ENCODE assay signal across 8 cellular contexts in genomic region chr12:121240484-121241202, GRCh38. TPM values are rescaled to one million over a fixed set of nuclear protein-coding genes. Genes with fewer than 3 reads are reported as not detected.
DNase-seq lines count a peak whose midpoint lies in the region; ATAC-seq, FAIRE-seq and TF ChIP-seq lines count a peak whose summit lies in the region.

No MANE protein-coding gene starts in this region.

- H3K4me1 ChIP-seq in naive thymus-derived CD4-positive, alpha-beta T cell (ENCODE audit: control insufficient read depth in 2 of 2, insufficient read depth in 2 of 2, low read length in 2 of 2), result peaks cover 30 to 44% of the 10 kb centered on the region in 2 donors

- H3K4me3 ChIP-seq in dorsolateral prefrontal cortex, result peak overlapping the region in 48 of 59 donors; percentile 3 to 51 (median 26)
- peak overlapping the region; percentile 71 for H3K4me3 ChIP-seq in naive thymus-derived CD4-positive, alpha-beta T cell (ENCODE audit: low read length)

- no peak for FAIRE-seq in GM12892 (lab: Jason Lieb, UNC)

- no peaks in the 10 kb centered on the region for H3K9me3 ChIP-seq in naive thymus-derived CD4-positive, alpha-beta T cell (ENCODE audit: control insufficient read depth in 2 of 3, low read length in 3 of 3)

- POLR2A ChIA-PET in naive thymus-derived CD4-positive, alpha-beta T cell (lab: Charles Lee), result interaction anchor here (0.9 to 3.2 kb wide), 7 partner anchors 10 to 160 kb away, joined by 3 to 49 read pairs (median 4); no protein-coding TSS in a partner anchor

- peaks cover 0 to 3% (median 0%) of the 10 kb centered on the region in 11 donors for H3K9me3 Mint-ChIP-seq in naive thymus-derived CD4-positive, alpha-beta T cell
- H3K9me3 Mint-ChIP-seq in stimulated activated effector memory CD8-positive, alpha-beta T cell treated with anti-CD3 and anti-CD28 coated beads, Interleukin-12 subunit alpha, Interleukin-12 subunit beta, amount 100 ng/mL, for 72 hours, result no peaks in the 10 kb centered on the region

- peaks cover 0 to 16% (median 0%) of the 10 kb centered on the region in 3 experiments for H3K36me3 ChIP-seq in naive thymus-derived CD4-positive, alpha-beta T cell (ENCODE audit: control insufficient read depth in 2 of 3, insufficient read depth in 3 of 3, low read length in 3 of 3)

- DNase-seq in GF-D8 (lab: John Stamatoyannopoulos, UW) (peak; percentile 45), dorsolateral prefrontal cortex (peak in 7 of 10 donors; percentile 13 to 57 (median 43)), GM12892 (ENCODE audit: insufficient read length) (no peak)
- peak; percentile 82 for DNase-seq in activated CD4-positive, alpha-beta T cell treated with anti-CD3 and anti-CD28 coated beads for 48 hours
- DNase-seq in naive thymus-derived CD4-positive, alpha-beta T cell, result peak; percentile 78 to 99 (median 96)
- peak; percentile 55 to 72 for DNase-seq in stimulated activated effector memory CD8-positive, alpha-beta T cell treated with anti-CD3 and anti-CD28 coated beads, Interleukin-12 subunit alpha, Interleukin-12 subunit beta, amount 100 ng/mL, for 72 hours (ENCODE audit: low spot score in 2 of 2)

- peaks cover 0 to 21% (median 8%) of the 10 kb centered on the region in 5 donors for H3K36me3 Mint-ChIP-seq in naive thymus-derived CD4-positive, alpha-beta T cell
- H3K36me3 Mint-ChIP-seq in stimulated activated effector memory CD8-positive, alpha-beta T cell treated with anti-CD3 and anti-CD28 coated beads, Interleukin-12 subunit alpha, Interleukin-12 subunit beta, amount 100 ng/mL, for 72 hours, result peaks cover 50% of the 10 kb centered on the region

- peak overlapping the region; percentile 90 to 100 (median 99) for H3K27ac Mint-ChIP-seq in naive thymus-derived CD4-positive, alpha-beta T cell
- peak overlapping the region; percentile 95 for H3K27ac Mint-ChIP-seq in stimulated activated effector memory CD8-positive, alpha-beta T cell treated with anti-CD3 and anti-CD28 coated beads, Interleukin-12 subunit alpha, Interleukin-12 subunit beta, amount 100 ng/mL, for 72 hours

- peaks cover 26 to 57% (median 47%) of the 10 kb centered on the region in 7 donors for H3K4me1 Mint-ChIP-seq in naive thymus-derived CD4-positive, alpha-beta T cell
- peaks cover 31% of the 10 kb centered on the region for H3K4me1 Mint-ChIP-seq in stimulated activated effector memory CD8-positive, alpha-beta T cell treated with anti-CD3 and anti-CD28 coated beads, Interleukin-12 subunit alpha, Interleukin-12 subunit beta, amount 100 ng/mL, for 72 hours

- no peaks in the 10 kb centered on the region for H3K27me3 Mint-ChIP-seq in naive thymus-derived CD4-positive, alpha-beta T cell

- peak overlapping the region in 57 of 59 donors; percentile 6 to 86 (median 71) for H3K27ac ChIP-seq in dorsolateral prefrontal cortex
- H3K27ac ChIP-seq in naive thymus-derived CD4-positive, alpha-beta T cell (ENCODE audit: low read depth, low read length), result peak overlapping the region; percentile 87

- no peaks in the 10 kb centered on the region for H3K27me3 ChIP-seq in dorsolateral prefrontal cortex
- no peaks in the 10 kb centered on the region for H3K27me3 ChIP-seq in naive thymus-derived CD4-positive, alpha-beta T cell (ENCODE audit: control insufficient read depth in 2 of 2, insufficient read depth in 2 of 2, low read length in 2 of 2)

- no peak for TF ChIP-seq CTCF in dorsolateral prefrontal cortex (IDR thresholded peaks at IDR 0.05 in 54 of 56, conservative IDR thresholded peaks at IDR 0.05 in 2 of 56; ENCODE audit: low read depth in 1 of 56, partially characterized antibody in 56 of 56)

- peak overlapping the region; percentile 81 to 94 (median 88) for H3K4me3 Mint-ChIP-seq in naive thymus-derived CD4-positive, alpha-beta T cell
- peak overlapping the region; percentile 70 for H3K4me3 Mint-ChIP-seq in stimulated activated effector memory CD8-positive, alpha-beta T cell treated with anti-CD3 and anti-CD28 coated beads, Interleukin-12 subunit alpha, Interleukin-12 subunit beta, amount 100 ng/mL, for 72 hours

- TF ChIP-seq POLR2A in GM12892 (IDR thresholded peaks at IDR 0.05; ENCODE audit: low read depth, low read length), result no peak

- intact Hi-C loops in dorsolateral prefrontal cortex (cut with DNase I), result no loop called here
- intact Hi-C loops in naive thymus-derived CD4-positive, alpha-beta T cell (cut with micrococcal nuclease), result loop anchor here (1.0 to 5.0 kb wide), 8 partner anchors 16 to 554 kb away; partner anchors contain the start of genes CAMKK2 (in 2 of the 2), MLEC (in 1 of the 2), P2RX4 (in 1 of the 2) and RNF34 (in 1 of the 2)

- CTCF ChIA-PET in naive thymus-derived CD4-positive, alpha-beta T cell (lab: Charles Lee), result interaction anchor here (0.7 to 3.3 kb wide), 3 partner anchors 10 to 19 kb away, joined by 4 to 22 read pairs (median 8); no protein-coding TSS in a partner anchor

- peak; percentile 95 for ATAC-seq in naive thymus-derived CD4-positive, alpha-beta T cell
- peak; percentile 91 for ATAC-seq in stimulated activated effector memory CD8-positive, alpha-beta T cell treated with anti-CD3 and anti-CD28 coated beads, Interleukin-12 subunit alpha, Interleukin-12 subunit beta, amount 100 ng/mL, for 72 hours
- ATAC-seq in GM21381 (IDR thresholded peaks at IDR 0.05; ENCODE audit: unreplicated experiment) (no peak), HG02884 (IDR thresholded peaks at IDR 0.05; ENCODE audit: unreplicated experiment) (no peak)

RNA-seq across cellular contexts. Expression of gene P2RX4, which starts 30.7 kb away (rescaled TPM):
- total RNA-seq in dorsolateral prefrontal cortex, result 10 to 100 TPM in 98 of 120 experiments, 1 to 10 TPM in 22; 7.6 to 21.4 (median 12.6) TPM
- total RNA-seq in naive thymus-derived CD4-positive, alpha-beta T cell, result 10 to 100 TPM; 34.1 to 56.9 (median 40.5) TPM
- 10 to 100 TPM; 42.0 to 42.9 TPM for polyA plus RNA-seq in naive thymus-derived CD4-positive, alpha-beta T cell
- polyA plus RNA-seq in GM12892 (2012; ENCODE audit: missing spikeins), result 18.4 TPM

RNA-seq across cellular contexts. Expression of gene CAMKK2, which starts 55.9 kb away (rescaled TPM):
- 100 to 1,000 TPM in 117 of 120 experiments, 10 to 100 TPM in 3; 52.8 to 279 (median 164) TPM for total RNA-seq in dorsolateral prefrontal cortex
- total RNA-seq in naive thymus-derived CD4-positive, alpha-beta T cell, result 10 to 100 TPM; 15.5 to 38.7 (median 18.1) TPM
- 10 to 100 TPM; 13.9 to 14.6 TPM for polyA plus RNA-seq in naive thymus-derived CD4-positive, alpha-beta T cell
- polyA plus RNA-seq in GM12892 (2012; ENCODE audit: missing spikeins), result 23.5 TPM

Comparison
In these comparisons a context has a peak if more than half of its experiments do, and no peak if none do; other contexts are left out.
1. ATAC-seq: peak in naive thymus-derived CD4-positive, alpha-beta T cell (single experiment) and stimulated activated effector memory CD8-positive, alpha-beta T cell treated with anti-CD3 and anti-CD28 coated beads, Interleukin-12 subunit alpha, Interleukin-12 subunit beta, amount 100 ng/mL, for 72 hours (single experiment); none in GM21381 (single experiment) and HG02884 (single experiment).
2. intact Hi-C loops: an anchor here in naive thymus-derived CD4-positive, alpha-beta T cell (1.0 to 5.0 kb wide); none called in dorsolateral prefrontal cortex.